Comparison of ENCODE assay signal across 10 cellular contexts in the genomic region with DNA sequence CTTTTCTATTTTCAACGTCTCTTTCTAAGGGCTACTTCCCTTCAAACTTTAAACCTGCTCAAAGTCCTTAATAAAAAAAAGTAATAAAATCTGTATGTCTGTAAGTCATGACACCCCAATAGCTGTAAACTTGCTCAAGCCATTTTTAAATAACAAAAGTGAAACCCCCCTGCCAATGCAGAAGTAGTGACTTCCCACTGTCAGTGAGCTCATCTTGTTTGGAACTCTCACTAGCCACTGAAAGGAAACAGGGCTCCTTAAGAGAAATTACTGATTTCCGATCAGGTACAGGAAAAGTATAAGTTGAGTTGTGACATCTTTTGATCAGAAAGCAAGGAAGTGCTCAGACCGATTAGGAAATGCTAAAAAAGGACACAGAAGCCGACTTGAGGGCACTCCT.
DNase-seq lines count a peak whose midpoint lies in the region; ATAC-seq and TF ChIP-seq lines count a peak whose summit lies in the region.
"Had no signal": no experiment of that assay in that cellular context is flagged by ENCODE, and none has a peak within 500 bp of the region (broad histone marks: within the 10 kb centered on the region; RNA-seq: fewer than 3 reads in every experiment).

No MANE protein-coding gene starts in this region.

- DNase-seq in GM12865 (ENCODE audit: low read depth) (peak; percentile 58), RKO (ENCODE audit: low spot score) (no peak), NCI-H345 treated with DMSO at 0.1 percent for 48 hours (lab: John Stamatoyannopoulos, UW; ENCODE audit: unreplicated experiment) (no peak), kidney tubule cell (ENCODE audit: low spot score) (no peak)
- DNase-seq in effector memory CD8-positive, alpha-beta T cell: no peak
- DNase-seq: central memory CD4-positive, alpha-beta T cell; SW 1271 had no signal

- peak overlapping the region; percentile 6 to 49 for H3K27ac Mint-ChIP-seq in effector memory CD8-positive, alpha-beta T cell

- peaks cover 21 to 24% of the 10 kb centered on the region in 2 donors for H3K4me1 Mint-ChIP-seq in effector memory CD8-positive, alpha-beta T cell (ENCODE audit: low read depth in 2 of 2)

- peaks cover 3% of the 10 kb centered on the region for H3K36me3 Mint-ChIP-seq in effector memory CD8-positive, alpha-beta T cell (ENCODE audit: insufficient read depth)

- H3K4me3 ChIP-seq in GM12865 (ENCODE audit: low read depth, low read length): no peak overlapping the region

- peak; percentile 27 for ATAC-seq in GM19468 (IDR thresholded peaks at IDR 0.05; ENCODE audit: extremely low read depth, unreplicated experiment)
- ATAC-seq in HG03565 (IDR thresholded peaks at IDR 0.05; ENCODE audit: unreplicated experiment): peak; percentile 41
- peak; percentile 10 for ATAC-seq in effector memory CD8-positive, alpha-beta T cell (replicated peaks)
- ATAC-seq in HG03025 (IDR thresholded peaks at IDR 0.05; ENCODE audit: low FRiP score, unreplicated experiment): no peak

- TF ChIP-seq CTCF in GM12865 (IDR thresholded peaks at IDR 0.05; ENCODE audit: insufficient read depth, low read depth, low read length, missing control alignments): no peak

- no peaks in the 10 kb centered on the region for H3K9me3 Mint-ChIP-seq in effector memory CD8-positive, alpha-beta T cell

- H3K4me3 Mint-ChIP-seq in effector memory CD8-positive, alpha-beta T cell: peak overlapping the region in 1 of 2 donors; percentile 36

- H3K27me3 Mint-ChIP-seq in effector memory CD8-positive, alpha-beta T cell: peaks cover 0 to 10% of the 10 kb centered on the region in 2 donors
